30 cellular contexts compared by ENCODE assay signal in genomic region chrX:150306002-150306401, GRCh38.
"Had no signal": no experiment of that assay in that cellular context is flagged by ENCODE, and none has a peak within 500 bp of the region (broad histone marks: within the 10 kb centered on the region; RNA-seq: fewer than 3 reads in every experiment).

No MANE protein-coding gene starts in this region.

- H3K36me3 Mint-ChIP-seq: activated naive CD8-positive, alpha-beta T cell had no signal

- H3K4me1 Mint-ChIP-seq: activated CD4-positive, alpha-beta T cell treated with anti-CD3 and anti-CD28 coated beads for 36 hours; activated T-helper 17 cell treated with anti-CD3 and anti-CD28 coated beads, Interleukin-2, amount 50 U/mL, for 72 hours had no signal

- H3K36me3 ChIP-seq: brain microvascular endothelial cell, colonic mucosa, esophagus squamous epithelium, gastroesophageal sphincter, heart right ventricle had no signal

- H3K27ac ChIP-seq: brain microvascular endothelial cell, colonic mucosa, epithelial cell of prostate, esophagus squamous epithelium, gastroesophageal sphincter, heart right ventricle had no signal

- H3K27me3 ChIP-seq: brain microvascular endothelial cell, colonic mucosa, esophagus squamous epithelium, gastroesophageal sphincter had no signal

- DNase-seq: activated CD4-positive, alpha-beta T cell treated with anti-CD3 and anti-CD28 coated beads for 36 hours; activated CD4-positive, alpha-beta T cell treated with anti-CD3 and anti-CD28 coated beads, Interleukin-2, amount 10 ng/mL, durations not matched to agents 24 days and 14 days; activated CD4-positive, alpha-beta T cell treated with anti-CD3 and anti-CD28 coated beads, Interleukin-2, amount 50 U/mL, for 48 hours; activated CD4-positive, CD25-positive, alpha-beta regulatory T cell; activated CD4-positive, CD25-positive, alpha-beta regulatory T cell treated with anti-CD3 and anti-CD28 coated beads, Interleukin-2, amount 50 U/mL, for 72 hours; activated CD8-positive, alpha-beta memory T cell treated with anti-CD3 and anti-CD28 coated beads for 24 hours; activated CD8-positive, alpha-beta T cell treated with anti-CD3 and anti-CD28 coated beads for 36 hours; activated effector memory CD4-positive, alpha-beta T cell treated with Interleukin-2 at 50 U/mL for 16 hours; activated gamma-delta T cell treated with Interleukin-2 at 50 U/mL for 16 hours; activated naive CD4-positive, alpha-beta T cell treated with anti-CD3 and anti-CD28 coated beads, Interleukin-2, amount 50 U/mL, for 16 hours; activated naive CD4-positive, alpha-beta T cell treated with Interleukin-2 at 50 U/mL for 16 hours; activated T-cell treated with anti-CD3 and anti-CD28 coated beads, Interleukin-2, amount 50 U/mL, for 4 hours; amniotic stem cell; anterior cingulate cortex; brain microvascular endothelial cell; central memory CD4-positive, alpha-beta T cell; cerebellar nuclear complex; colonic mucosa; effector CD8-positive, alpha-beta T cell; esophagus squamous epithelium; foreskin melanocyte; heart right ventricle; T-helper 2 cell had no signal

- H3K27ac Mint-ChIP-seq: activated CD4-positive, alpha-beta T cell treated with anti-CD3 and anti-CD28 coated beads for 36 hours; activated CD4-positive, alpha-beta T cell treated with anti-CD3 and anti-CD28 coated beads, Interleukin-2, amount 10 ng/mL, durations not matched to agents 24 days and 14 days; activated CD8-positive, alpha-beta T cell treated with anti-CD3 and anti-CD28 coated beads for 36 hours; activated naive CD8-positive, alpha-beta T cell; activated T-helper 17 cell treated with anti-CD3 and anti-CD28 coated beads, Interleukin-2, amount 50 U/mL, for 72 hours had no signal

- H3K4me1 ChIP-seq: colonic mucosa, esophagus squamous epithelium, gastroesophageal sphincter, heart right ventricle had no signal

- FAIRE-seq: astrocyte, endometrium, endothelial cell of umbilical vein had no signal

- H3K9me3 Mint-ChIP-seq: activated CD4-positive, alpha-beta T cell treated with anti-CD3 and anti-CD28 coated beads, Interleukin-2, amount 10 ng/mL, durations not matched to agents 24 days and 14 days; activated CD8-positive, alpha-beta T cell treated with anti-CD3 and anti-CD28 coated beads for 36 hours; activated T-cell treated with anti-CD3 and anti-CD28 coated beads, Interleukin-2, amount 50 U/mL, for 4 hours; activated T-helper 17 cell treated with anti-CD3 and anti-CD28 coated beads, Interleukin-2, amount 50 U/mL, for 72 hours had no signal

- H3K27me3 Mint-ChIP-seq: activated CD4-positive, alpha-beta T cell treated with anti-CD3 and anti-CD28 coated beads for 36 hours; activated CD4-positive, alpha-beta T cell treated with anti-CD3 and anti-CD28 coated beads, Interleukin-2, amount 10 ng/mL, durations not matched to agents 24 days and 14 days; activated CD8-positive, alpha-beta T cell treated with anti-CD3 and anti-CD28 coated beads for 36 hours; activated naive CD8-positive, alpha-beta T cell; activated T-helper 17 cell treated with anti-CD3 and anti-CD28 coated beads, Interleukin-2, amount 50 U/mL, for 72 hours had no signal

- H3K4me3 ChIP-seq: colonic mucosa, esophagus squamous epithelium, gastroesophageal sphincter, heart right ventricle had no signal

- H3K9me3 ChIP-seq: colonic mucosa, esophagus squamous epithelium, gastroesophageal sphincter, heart right ventricle had no signal

- H3K4me3 Mint-ChIP-seq: activated CD4-positive, alpha-beta T cell treated with anti-CD3 and anti-CD28 coated beads for 36 hours; activated CD4-positive, alpha-beta T cell treated with anti-CD3 and anti-CD28 coated beads, Interleukin-2, amount 10 ng/mL, durations not matched to agents 24 days and 14 days; activated CD8-positive, alpha-beta T cell treated with anti-CD3 and anti-CD28 coated beads for 36 hours; activated naive CD8-positive, alpha-beta T cell; activated T-cell treated with anti-CD3 and anti-CD28 coated beads, Interleukin-2, amount 50 U/mL, for 4 hours; activated T-helper 17 cell treated with anti-CD3 and anti-CD28 coated beads, Interleukin-2, amount 50 U/mL, for 72 hours had no signal

- ATAC-seq: activated CD4-positive, alpha-beta T cell treated with anti-CD3 and anti-CD28 coated beads for 36 hours; activated CD8-positive, alpha-beta T cell treated with anti-CD3 and anti-CD28 coated beads for 36 hours; activated T-cell treated with anti-CD3 and anti-CD28 coated beads, Interleukin-2, amount 50 U/mL, for 4 hours; activated T-helper 17 cell treated with anti-CD3 and anti-CD28 coated beads, Interleukin-2, amount 50 U/mL, for 72 hours; gastroesophageal sphincter; heart right ventricle had no signal
